In genomic region chr1:116374340-116375164, GRCh38 we compare ENCODE assay signal across 8 cellular contexts. TPM values are rescaled to one million over a fixed set of nuclear protein-coding genes. Genes with fewer than 3 reads are reported as not detected.
DNase-seq lines count a peak whose midpoint lies in the region; ATAC-seq and TF ChIP-seq lines count a peak whose summit lies in the region.

No MANE protein-coding gene starts in this region.

- peaks cover 2% of the 10 kb centered on the region for H3K27me3 Mint-ChIP-seq in activated CD4-positive, alpha-beta memory T cell treated with anti-CD3 and anti-CD28 coated beads for 36 hours

- no peaks in the 10 kb centered on the region for H3K36me3 ChIP-seq in ovary

- no peak for TF ChIP-seq CTCF in fibroblast of the aortic adventitia (IDR thresholded peaks at IDR 0.05; ENCODE audit: insufficient read depth, low read length)
- TF ChIP-seq CTCF in ovary (IDR thresholded peaks at IDR 0.05): no peak

- peaks cover 14% of the 10 kb centered on the region for H3K4me1 ChIP-seq in ovary (ENCODE audit: insufficient read depth)

- H3K9me3 ChIP-seq in ovary: no peaks in the 10 kb centered on the region

- H3K27me3 ChIP-seq in ovary: no peaks in the 10 kb centered on the region

- no peak for TF ChIP-seq EP300 in ovary (IDR thresholded peaks at IDR 0.05)

- H3K9me3 Mint-ChIP-seq in activated CD4-positive, alpha-beta memory T cell treated with anti-CD3 and anti-CD28 coated beads for 36 hours: no peaks in the 10 kb centered on the region

- no peak for TF ChIP-seq POLR2A in ovary (IDR thresholded peaks at IDR 0.05)

- peak overlapping the region in 1 of 2 donors; percentile 88 for H3K27ac ChIP-seq in ovary

- peak overlapping the region; percentile 97 for H3K27ac Mint-ChIP-seq in activated CD4-positive, alpha-beta memory T cell treated with anti-CD3 and anti-CD28 coated beads for 36 hours

- H3K4me3 ChIP-seq in fibroblast of the aortic adventitia (ENCODE audit: low read depth, low read length) (peak overlapping the region; percentile 85), ovary (peak overlapping the region; percentile 98)

- ATAC-seq in GM19455 (IDR thresholded peaks at IDR 0.05; ENCODE audit: unreplicated experiment): no peak
- no peak for ATAC-seq in HG03439 (IDR thresholded peaks at IDR 0.05; ENCODE audit: unreplicated experiment)

- peaks cover 49% of the 10 kb centered on the region for H3K4me1 Mint-ChIP-seq in activated CD4-positive, alpha-beta memory T cell treated with anti-CD3 and anti-CD28 coated beads for 36 hours (ENCODE audit: low read depth)

- H3K36me3 Mint-ChIP-seq in activated CD4-positive, alpha-beta memory T cell treated with anti-CD3 and anti-CD28 coated beads for 36 hours: peaks cover 16% of the 10 kb centered on the region

- CTCF ChIA-PET in activated CD4-positive, alpha-beta memory T cell treated with anti-CD3 and anti-CD28 coated beads for 36 hours (lab: Charles Lee): interaction anchor here (0.7 to 2.3 kb wide), 5 partner anchors 45 to 236 kb away, joined by 3 to 15 read pairs (median 5); no protein-coding TSS in a partner anchor

- intact Hi-C loops in activated CD4-positive, alpha-beta memory T cell treated with anti-CD3 and anti-CD28 coated beads for 36 hours (cut with micrococcal nuclease): loop anchor here (5.0 to 10.0 kb wide), 9 partner anchors 222 to 1288 kb away; partner anchors contain the start of genes MAN1A2, TENT5C and TTF2
- intact Hi-C loops in ovary (cut with DNase I): loop anchor here (5.0 to 10.0 kb wide), 5 partner anchors 43 to 990 kb away; partner anchors contain the start of genes CD58 (in 1 of the 4) and MAN1A2 (in 1 of the 4)

- POLR2A ChIA-PET in activated CD4-positive, alpha-beta memory T cell treated with anti-CD3 and anti-CD28 coated beads for 36 hours (lab: Charles Lee): interaction anchor here (1.1 to 2.8 kb wide), 6 partner anchors 8 to 389 kb away, joined by 3 to 13 read pairs (median 4); no protein-coding TSS in a partner anchor

- DNase-seq in activated effector memory CD4-positive, alpha-beta T cell treated with anti-CD3 and anti-CD28 coated beads, Interleukin-2, amount 50 U/mL, for 16 hours: peak; percentile 74
- no peak for DNase-seq in activated effector memory CD4-positive, alpha-beta T cell treated with Interleukin-2 at 50 U/mL for 16 hours
- peak; percentile 43 for DNase-seq in activated CD4-positive, alpha-beta memory T cell treated with anti-CD3 and anti-CD28 coated beads for 36 hours
- DNase-seq in fibroblast of the aortic adventitia (ENCODE audit: low read depth) (no peak), ovary (no peak)
- DNase-seq in activated CD8-positive, alpha-beta memory T cell treated with anti-CD3 and anti-CD28 coated beads, Interleukin-2, amount 50 U/mL, for 4 hours: no peak

- H3K4me3 Mint-ChIP-seq in activated CD4-positive, alpha-beta memory T cell treated with anti-CD3 and anti-CD28 coated beads for 36 hours: peak overlapping the region; percentile 88

- 9 to 21% (median 10%) methylated on average over 26 of the region's 26 CpGs for WGBS in ovary, 3 donors

RNA-seq across cellular contexts. Expression of gene ATP1A1, which starts 1.5 kb away (rescaled TPM):
- 100 to 1,000 TPM; 253 to 258 TPM for total RNA-seq in activated CD4-positive, alpha-beta memory T cell treated with anti-CD3 and anti-CD28 coated beads for 36 hours
- total RNA-seq in fibroblast of the aortic adventitia (ENCODE audit: low replicate concordance) (95.0 and 126 TPM in 2 replicates), ovary (100 to 1,000 TPM; 106 to 279 (median 196) TPM)
- polyA plus RNA-seq in ovary: 100 to 1,000 TPM; 184 to 388 TPM

Comparison
In these comparisons a context has a peak if more than half of its experiments do, and no peak if none do; other contexts are left out.
1. DNase-seq: peak in activated effector memory CD4-positive, alpha-beta T cell treated with anti-CD3 and anti-CD28 coated beads, Interleukin-2, amount 50 U/mL, for 16 hours (single experiment) and activated CD4-positive, alpha-beta memory T cell treated with anti-CD3 and anti-CD28 coated beads for 36 hours (single experiment); none in activated effector memory CD4-positive, alpha-beta T cell treated with Interleukin-2 at 50 U/mL for 16 hours (single experiment), fibroblast of the aortic adventitia (single experiment), ovary (0 of 5) and activated CD8-positive, alpha-beta memory T cell treated with anti-CD3 and anti-CD28 coated beads, Interleukin-2, amount 50 U/mL, for 4 hours (single experiment).